In the genomic region with DNA sequence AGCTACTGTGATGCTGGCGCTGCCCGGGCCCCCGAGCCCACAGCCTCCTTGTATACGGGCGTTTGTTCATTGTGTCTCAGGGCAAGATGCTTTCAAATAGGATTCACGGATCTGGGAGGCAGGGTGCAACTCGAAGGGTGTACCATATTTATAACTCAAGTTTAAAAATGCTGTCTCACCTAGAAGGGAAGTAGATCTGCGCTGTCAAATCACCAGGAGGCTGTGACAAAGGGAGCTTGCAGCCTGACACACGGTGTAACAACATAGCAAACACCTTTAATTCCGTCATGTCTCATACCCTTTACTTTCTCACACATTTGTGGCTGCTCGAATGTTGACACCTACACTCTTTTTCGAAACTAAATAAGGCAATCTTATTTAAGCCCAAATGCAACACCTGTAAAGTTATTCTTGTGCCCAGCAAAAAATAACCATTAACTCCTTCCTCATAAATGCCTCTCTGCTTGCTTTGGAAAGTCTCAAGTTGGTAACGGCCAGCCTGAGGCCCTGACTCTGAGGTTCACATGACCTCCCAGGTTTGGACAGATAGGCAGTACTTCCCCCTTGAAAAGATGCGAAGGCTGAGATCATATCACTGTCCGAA, we compare ENCODE assay signal across 11 cellular contexts. TPM values are rescaled to one million over a fixed set of nuclear protein-coding genes. Genes with fewer than 3 reads are reported as not detected.
DNase-seq lines count a peak whose midpoint lies in the region; ATAC-seq and TF ChIP-seq lines count a peak whose summit lies in the region.
"Had no signal": no experiment of that assay in that cellular context is flagged by ENCODE, and none has a peak within 500 bp of the region (broad histone marks: within the 10 kb centered on the region; RNA-seq: fewer than 3 reads in every experiment).

No MANE protein-coding gene starts in this region.

- H3K36me3 ChIP-seq in GM23338 (ENCODE audit: insufficient read depth): no peaks in the 10 kb centered on the region
- no peaks in the 10 kb centered on the region for H3K36me3 ChIP-seq in hepatocyte (replicated peaks; ENCODE audit: insufficient read depth, low read depth)
- no peaks in the 10 kb centered on the region for H3K36me3 ChIP-seq in smooth muscle cell (ENCODE audit: low read depth)
- H3K36me3 ChIP-seq: WERI-Rb-1 had no signal

- peaks cover 69% of the 10 kb centered on the region for H3K27me3 ChIP-seq in GM23338 (ENCODE audit: insufficient read depth)
- H3K27me3 ChIP-seq in hepatocyte: peaks cover 85% of the 10 kb centered on the region
- H3K27me3 ChIP-seq in smooth muscle cell (ENCODE audit: low read depth): no peaks in the 10 kb centered on the region

- DNase-seq in GM23338 (ENCODE audit: low spot score) (no peak), activated B cell treated with CpG ODN at 0.5 μM for 24 hours (no peak), hepatocyte (ENCODE audit: low spot score) (no peak), smooth muscle cell (lab: John Stamatoyannopoulos, UW; ENCODE audit: unreplicated experiment) (no peak), NCI-H187 (lab: John Stamatoyannopoulos, UW) (no peak), T-helper 9 cell (no peak), NCI-H526 (lab: John Stamatoyannopoulos, UW) (no peak), SW 1271 (lab: John Stamatoyannopoulos, UW) (no peak)
- DNase-seq: stimulated activated CD4-positive, alpha-beta T cell treated with anti-CD3 and anti-CD28 coated beads, Interleukin-2, amount 100 ng/mL, for 48 hours; WERI-Rb-1 had no signal

- peaks cover 58% of the 10 kb centered on the region for H3K4me1 ChIP-seq in GM23338 (ENCODE audit: insufficient read depth)
- H3K4me1 ChIP-seq in hepatocyte (ENCODE audit: insufficient read depth): peaks cover 17% of the 10 kb centered on the region
- peaks cover 100% of the 10 kb centered on the region for H3K4me1 ChIP-seq in smooth muscle cell (ENCODE audit: low read depth)

- H3K4me3 Mint-ChIP-seq in GM23338 (no peak overlapping the region), activated B cell treated with CpG ODN at 0.5 μM for 24 hours (peak overlapping the region; percentile 48)

- peak overlapping the region; percentile 98 for H3K9ac ChIP-seq in smooth muscle cell (ENCODE audit: low read depth)

- H3K9me2 ChIP-seq in GM23338 (ENCODE audit: insufficient read depth) (no peaks in the 10 kb centered on the region), hepatocyte (replicated peaks; ENCODE audit: insufficient read depth) (no peaks in the 10 kb centered on the region)

- POLR2A ChIA-PET in activated B cell treated with CpG ODN at 0.5 μM for 24 hours (lab: Charles Lee): interaction anchor here (0.6 to 1.2 kb wide), 5 partner anchors 11 to 712 kb away, joined by 3 to 4 read pairs (median 3); a partner anchor contains a TSS

- H3K9me3 ChIP-seq in hepatocyte (ENCODE audit: low read depth) (no peaks in the 10 kb centered on the region), smooth muscle cell (replicated peaks; ENCODE audit: low read depth) (no peaks in the 10 kb centered on the region)

- H3K4me1 Mint-ChIP-seq in GM23338: peaks cover 77% of the 10 kb centered on the region
- peaks cover 97% of the 10 kb centered on the region for H3K4me1 Mint-ChIP-seq in activated B cell treated with CpG ODN at 0.5 μM for 24 hours

- H2AFZ ChIP-seq in GM23338 (no peak overlapping the region), hepatocyte (no peak overlapping the region), smooth muscle cell (ENCODE audit: low read depth) (no peak overlapping the region)

- H3K4me2 ChIP-seq in GM23338 (peak overlapping the region; percentile 78; the same call in 1 of the 2 replicates), hepatocyte (peak overlapping the region; percentile 78), smooth muscle cell (peak overlapping the region; percentile 91)

- H4K20me1 ChIP-seq in GM23338 (replicated peaks; ENCODE audit: insufficient read depth) (no peaks in the 10 kb centered on the region), hepatocyte (ENCODE audit: insufficient read depth, poor library complexity, severe bottlenecking) (no peaks in the 10 kb centered on the region), smooth muscle cell (ENCODE audit: low read depth) (peaks cover 89% of the 10 kb centered on the region)

- ATAC-seq in GM23338 (no peak), activated B cell treated with CpG ODN at 0.5 μM for 24 hours (ENCODE audit: low read depth) (peak; percentile 22)

- H3F3A ChIP-seq in GM23338 (replicated peaks; ENCODE audit: low read depth) (peaks cover 2% of the 10 kb centered on the region; the same call in 1 of the 2 replicates), smooth muscle cell (ENCODE audit: low read depth) (peaks cover 21% of the 10 kb centered on the region)

- H3K27me3 Mint-ChIP-seq in GM23338 (ENCODE audit: insufficient read depth, low read depth, poor library complexity) (peaks cover 62% of the 10 kb centered on the region), activated B cell treated with CpG ODN at 0.5 μM for 24 hours (no peaks in the 10 kb centered on the region)

- H3K27ac ChIP-seq in GM23338 (ENCODE audit: low read depth) (no peak overlapping the region), hepatocyte (peak overlapping the region; percentile 65), smooth muscle cell (ENCODE audit: low read depth) (peak overlapping the region; percentile 98)
- H3K27ac ChIP-seq: epithelial cell of prostate, WERI-Rb-1 had no signal

- TF ChIP-seq CTCF in GM23338 (conservative IDR thresholded peaks at IDR 0.05; ENCODE audit: low read depth in 2 of 2) (no peak), activated B cell treated with CpG ODN at 0.5 μM for 24 hours (IDR thresholded peaks at IDR 0.05) (no peak), hepatocyte (IDR thresholded peaks at IDR 0.05; ENCODE audit: poor library complexity) (no peak), smooth muscle cell (IDR thresholded peaks at IDR 0.05; ENCODE audit: borderline replicate concordance, insufficient read depth, poor library complexity, severe bottlenecking) (no peak)

- no peak overlapping the region for H3K27ac Mint-ChIP-seq in GM23338
- H3K27ac Mint-ChIP-seq in activated B cell treated with CpG ODN at 0.5 μM for 24 hours: peak overlapping the region; percentile 81

- no peaks in the 10 kb centered on the region for H3K9me3 Mint-ChIP-seq in GM23338
- H3K9me3 Mint-ChIP-seq in activated B cell treated with CpG ODN at 0.5 μM for 24 hours: no peaks in the 10 kb centered on the region

- no peaks in the 10 kb centered on the region for H3K79me2 ChIP-seq in GM23338 (replicated peaks; ENCODE audit: insufficient read depth)
- H3K79me2 ChIP-seq in hepatocyte: peaks cover 80% of the 10 kb centered on the region
- peaks cover 100% of the 10 kb centered on the region for H3K79me2 ChIP-seq in smooth muscle cell (ENCODE audit: low read depth)

- H3K36me3 Mint-ChIP-seq in GM23338 (ENCODE audit: low read depth) (no peaks in the 10 kb centered on the region), activated B cell treated with CpG ODN at 0.5 μM for 24 hours (ENCODE audit: low read depth) (peaks cover 67% of the 10 kb centered on the region)

- 69% methylated on average over 15 of the region's 15 CpGs for WGBS in hepatocyte (ENCODE audit: low lambda C conversion rate, missing lambda C conversion rate)
- WGBS in smooth muscle cell (ENCODE audit: low lambda C conversion rate): 60% methylated on average over 15 of the region's 15 CpGs

- H3K4me3 ChIP-seq in GM23338 (no peak overlapping the region), hepatocyte (no peak overlapping the region), smooth muscle cell (no peak overlapping the region)

- CTCF ChIA-PET in activated B cell treated with CpG ODN at 0.5 μM for 24 hours (lab: Charles Lee): interaction anchor here (1.2 kb wide), 1 partner anchor 53 kb away, joined by 3 read pairs; no protein-coding TSS in a partner anchor

- intact Hi-C loops in activated B cell treated with CpG ODN at 0.5 μM for 24 hours (cut with micrococcal nuclease): loop anchor here (1.0 to 2.0 kb wide), 2 partner anchors 8 to 17 kb away; no protein-coding TSS in a partner anchor

TF ChIP-seq in GM23338, 12 proteins besides CTCF, POLR2A, EP300 and RAD21:
- no peak for TF ChIP-seq ZNF114 (CRISPR knock-in tag; IDR thresholded peaks at IDR 0.05)
- no peak for TF ChIP-seq EZH2 (IDR thresholded peaks at IDR 0.05; ENCODE audit: low read depth, unreplicated experiment)
- no peak for TF ChIP-seq CREB1 (CRISPR knock-in tag; IDR thresholded peaks at IDR 0.05; ENCODE audit: low read depth)
TF ChIP-seq in GM23338: peak in this region for 0.

RNA-seq across cellular contexts. Expression of a gene that starts 11.7 kb away (rescaled TPM):
- total RNA-seq in GM23338 (2014; rRNA removed; shearing (Covaris generic)): 0.08 TPM in 1 of 2 replicates, not detected in the other
- 0.07 and 0.45 TPM in 2 replicates for polyA plus RNA-seq in GM23338 (2016; fragmentation: Nextera tagmentation; extraction: Ambion mirVana)
- total RNA-seq in activated B cell treated with CpG ODN at 0.5 μM for 24 hours: 162 and 200 TPM in 2 replicates
- 35.5 and 38.8 TPM in 2 replicates for total RNA-seq in hepatocyte
- 17.2 and 17.8 TPM in 2 replicates for polyA plus RNA-seq in hepatocyte
- 148 and 158 TPM in 2 replicates for total RNA-seq in smooth muscle cell
- polyA plus RNA-seq in smooth muscle cell: 50.8 and 67.5 TPM in 2 replicates

Comparison
In these comparisons a context has a peak if more than half of its experiments do, and no peak if none do; other contexts are left out.
1. RNA of a gene that starts 11.7 kb away (total RNA-seq): 162 to 200 TPM in activated B cell treated with CpG ODN at 0.5 μM for 24 hours, 148 to 158 TPM in smooth muscle cell and 35.5 to 38.8 TPM in hepatocyte; 0.08 TPM in GM23338; every median in the first group is over 10 times any median in the second.
2. Peak in every context shown above with its lines, with median percentiles within 50 percentile points of each other: H3K4me2 ChIP-seq.